30 cellular contexts compared by ENCODE assay signal in the genomic region with DNA sequence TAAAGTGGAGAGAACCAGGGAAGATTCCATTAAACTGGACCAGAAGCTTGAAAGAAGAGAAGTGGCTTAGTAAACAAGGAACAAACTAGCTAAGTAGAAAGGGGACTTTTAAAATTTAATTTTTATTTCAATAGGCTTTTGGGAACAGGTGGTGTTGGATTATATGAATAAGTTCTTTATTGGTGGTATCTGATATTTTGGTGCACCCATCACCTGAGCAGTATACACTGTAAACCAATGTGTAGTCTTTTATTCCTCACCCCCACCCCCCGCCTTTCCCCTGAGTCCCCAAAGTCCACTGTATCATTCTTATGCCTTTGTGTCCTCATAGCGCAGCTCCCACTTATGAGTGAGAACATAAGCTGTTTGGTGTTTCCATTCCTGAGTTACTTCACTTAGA.
"Had no signal": no experiment of that assay in that cellular context is flagged by ENCODE, and none has a peak within 500 bp of the region (broad histone marks: within the 10 kb centered on the region; RNA-seq: fewer than 3 reads in every experiment).

No MANE protein-coding gene starts in this region.

- H3K36me3 ChIP-seq: breast epithelium, cardiac muscle cell, colonic mucosa had no signal

- H3K9me3 ChIP-seq: ascending aorta, breast epithelium, colonic mucosa, esophagus squamous epithelium had no signal

- H3K4me1 ChIP-seq: breast epithelium had no signal

- H3K27ac ChIP-seq: ascending aorta, breast epithelium, cardiac muscle cell, colonic mucosa, epithelial cell of prostate, esophagus squamous epithelium had no signal

- H3K9me3 Mint-ChIP-seq: activated CD4-positive, alpha-beta T cell treated with anti-CD3 and anti-CD28 coated beads, Interleukin-2, amount 10 ng/mL, durations not matched to agents 24 days and 14 days; activated CD8-positive, alpha-beta T cell treated with anti-CD3 and anti-CD28 coated beads for 36 hours; activated naive CD4-positive, alpha-beta T cell treated with anti-CD3 and anti-CD28 coated beads, Interleukin-2, amount 10 ng/mL, durations not matched to agents 7 days and 5 days; activated naive CD4-positive, alpha-beta T cell treated with anti-CD3 and anti-CD28 coated beads, Interleukin-2, amount 50 U/mL, for 72 hours; activated naive CD8-positive, alpha-beta T cell treated with anti-CD3 and anti-CD28 coated beads, Interleukin-2, amount 10 ng/mL, durations not matched to agents 7 days and 5 days; activated T-helper 1 cell treated with anti-CD3 and anti-CD28 coated beads, Interleukin-12 subunit alpha, Interleukin-12 subunit beta, Interleukin-2, Interleukin-4 antibody, amounts not matched to agents 30 ng/mL and 10 ng/mL and 1 ng/mL, durations not matched to agents 14 hours and 24 hours and 36 hours; T-helper 2 cell treated with Interferon-gamma antibody and Interleukin-4, amounts not matched to agents 5 μg/mL and 100 μg/mL, for 36 hours had no signal

- H3K27me3 ChIP-seq: ascending aorta, breast epithelium, cardiac muscle cell, colonic mucosa, esophagus squamous epithelium had no signal

- H3K4me3 ChIP-seq: ascending aorta, breast epithelium, cardiac muscle cell, colonic mucosa, esophagus squamous epithelium had no signal

- ATAC-seq: activated CD4-positive, alpha-beta T cell treated with anti-CD3 and anti-CD28 coated beads for 36 hours; activated CD8-positive, alpha-beta T cell treated with anti-CD3 and anti-CD28 coated beads for 36 hours; activated naive CD4-positive, alpha-beta T cell treated with anti-CD3 and anti-CD28 coated beads, Interleukin-2, amount 50 U/mL, for 72 hours; T-helper 17 cell had no signal

- H3K27me3 Mint-ChIP-seq: activated CD4-positive, alpha-beta T cell treated with anti-CD3 and anti-CD28 coated beads for 36 hours; activated CD4-positive, alpha-beta T cell treated with anti-CD3 and anti-CD28 coated beads, Interleukin-2, amount 10 ng/mL, durations not matched to agents 24 days and 14 days; activated CD8-positive, alpha-beta T cell treated with anti-CD3 and anti-CD28 coated beads for 36 hours; activated naive CD4-positive, alpha-beta T cell treated with anti-CD3 and anti-CD28 coated beads, Interleukin-2, amount 10 ng/mL, durations not matched to agents 7 days and 5 days; activated naive CD8-positive, alpha-beta T cell treated with anti-CD3 and anti-CD28 coated beads, Interleukin-2, amount 10 ng/mL, durations not matched to agents 7 days and 5 days; brain; T-helper 17 cell had no signal

- DNase-seq: activated CD4-positive, alpha-beta T cell treated with anti-CD3 and anti-CD28 coated beads for 36 hours; activated CD4-positive, alpha-beta T cell treated with anti-CD3 and anti-CD28 coated beads, Interleukin-2, amount 10 ng/mL, durations not matched to agents 24 days and 14 days; activated CD4-positive, alpha-beta T cell treated with anti-CD3 and anti-CD28 coated beads, Interleukin-2, amount 50 U/mL, for 48 hours; activated CD4-positive, CD25-positive, alpha-beta regulatory T cell; activated CD4-positive, CD25-positive, alpha-beta regulatory T cell treated with anti-CD3 and anti-CD28 coated beads, Interleukin-2, amount 50 U/mL, for 72 hours; activated CD8-positive, alpha-beta memory T cell treated with anti-CD3 and anti-CD28 coated beads for 24 hours; activated CD8-positive, alpha-beta T cell treated with anti-CD3 and anti-CD28 coated beads for 36 hours; activated gamma-delta T cell; activated naive CD4-positive, alpha-beta T cell; activated naive CD4-positive, alpha-beta T cell treated with anti-CD3 and anti-CD28 coated beads, Interleukin-2, amount 10 ng/mL, durations not matched to agents 7 days and 5 days; activated naive CD8-positive, alpha-beta T cell treated with anti-CD3 and anti-CD28 coated beads, Interleukin-2, amount 10 ng/mL, durations not matched to agents 7 days and 5 days; activated T-cell treated with anti-CD3 and anti-CD28 coated beads, Interleukin-2, amount 50 U/mL, for 48 hours; central memory CD4-positive, alpha-beta T cell; cerebellar nuclear complex; colonic mucosa; effector CD8-positive, alpha-beta T cell; esophagus squamous epithelium; foreskin melanocyte; head of caudate nucleus; T-helper 1 cell; T-helper 17 cell; T1000 had no signal

- H3K4me3 Mint-ChIP-seq: activated CD4-positive, alpha-beta T cell treated with anti-CD3 and anti-CD28 coated beads for 36 hours; activated CD4-positive, alpha-beta T cell treated with anti-CD3 and anti-CD28 coated beads, Interleukin-2, amount 10 ng/mL, durations not matched to agents 24 days and 14 days; activated CD8-positive, alpha-beta T cell treated with anti-CD3 and anti-CD28 coated beads for 36 hours; activated naive CD4-positive, alpha-beta T cell treated with anti-CD3 and anti-CD28 coated beads, Interleukin-2, amount 10 ng/mL, durations not matched to agents 7 days and 5 days; activated naive CD8-positive, alpha-beta T cell treated with anti-CD3 and anti-CD28 coated beads, Interleukin-2, amount 10 ng/mL, durations not matched to agents 7 days and 5 days; activated T-helper 1 cell treated with anti-CD3 and anti-CD28 coated beads, Interleukin-12 subunit alpha, Interleukin-12 subunit beta, Interleukin-2, Interleukin-4 antibody, amounts not matched to agents 30 ng/mL and 10 ng/mL and 1 ng/mL, durations not matched to agents 14 hours and 24 hours and 36 hours; brain; T-helper 17 cell; T-helper 2 cell treated with Interferon-gamma antibody and Interleukin-4, amounts not matched to agents 5 μg/mL and 100 μg/mL, for 36 hours had no signal

- H3K27ac Mint-ChIP-seq: activated CD4-positive, alpha-beta T cell treated with anti-CD3 and anti-CD28 coated beads for 36 hours; activated CD4-positive, alpha-beta T cell treated with anti-CD3 and anti-CD28 coated beads, Interleukin-2, amount 10 ng/mL, durations not matched to agents 24 days and 14 days; activated CD8-positive, alpha-beta T cell treated with anti-CD3 and anti-CD28 coated beads for 36 hours; activated naive CD4-positive, alpha-beta T cell treated with anti-CD3 and anti-CD28 coated beads, Interleukin-2, amount 10 ng/mL, durations not matched to agents 7 days and 5 days; activated naive CD8-positive, alpha-beta T cell treated with anti-CD3 and anti-CD28 coated beads, Interleukin-2, amount 10 ng/mL, durations not matched to agents 7 days and 5 days; activated T-helper 1 cell treated with anti-CD3 and anti-CD28 coated beads, Interleukin-12 subunit alpha, Interleukin-12 subunit beta, Interleukin-2, Interleukin-4 antibody, amounts not matched to agents 30 ng/mL and 10 ng/mL and 1 ng/mL, durations not matched to agents 14 hours and 24 hours and 36 hours; brain had no signal
